8 cellular contexts compared by ENCODE assay signal in genomic region chr7:23471090-23471859, GRCh38. TPM values are rescaled to one million over a fixed set of nuclear protein-coding genes. Genes with fewer than 3 reads are reported as not detected.
DNase-seq lines count a peak whose midpoint lies in the region; ATAC-seq and TF ChIP-seq lines count a peak whose summit lies in the region.

No MANE protein-coding gene starts in this region.

- DNase-seq in EL: peak; percentile 73
- DNase-seq in H7: peak; percentile 92
- DNase-seq in NCI-H1105 (lab: John Stamatoyannopoulos, UW): peak; percentile 95
- peak; percentile 81 for DNase-seq in SW480 (ENCODE audit: low spot score)
- DNase-seq in endothelial cell (ENCODE audit: low spot score): peak; percentile 92
- DNase-seq in trophoblast cell: peak; percentile 70 to 82
- DNase-seq in cerebellum (ENCODE audit: low spot score): no peak

- peaks cover 2 to 3% of the 10 kb centered on the region in 2 experiments for H3K4me1 ChIP-seq in trophoblast cell (ENCODE audit: control insufficient read depth in 1 of 2, insufficient read depth in 2 of 2, low read length in 2 of 2)

- H3K27me3 Mint-ChIP-seq in endothelial cell (ENCODE audit: unreplicated experiment): peaks cover 27% of the 10 kb centered on the region

- H2AFZ ChIP-seq in trophoblast cell (ENCODE audit: insufficient read depth, low read length, poor library complexity): no peak overlapping the region

- peak overlapping the region; percentile 92 for H3K27ac ChIP-seq in trophoblast cell (ENCODE audit: low read depth, low read length)

- H3K27me3 ChIP-seq in H7 (ENCODE audit: control insufficient read depth, insufficient read depth, low read length) (no peaks in the 10 kb centered on the region), trophoblast cell (ENCODE audit: insufficient read depth, low read length) (no peaks in the 10 kb centered on the region)

- H3K27ac Mint-ChIP-seq in endothelial cell (ENCODE audit: unreplicated experiment): peak overlapping the region; percentile 100

- TF ChIP-seq CTCF in endothelial cell (IDR thresholded peaks at IDR 0.05; ENCODE audit: unreplicated experiment): no peak

- H3K9me3 ChIP-seq in trophoblast cell (ENCODE audit: insufficient read depth, low read depth, low read length): no peaks in the 10 kb centered on the region

- H3K4me3 Mint-ChIP-seq in endothelial cell (ENCODE audit: unreplicated experiment): peak overlapping the region; percentile 98

- peak overlapping the region; percentile 98 for H3K4me2 ChIP-seq in trophoblast cell (ENCODE audit: low read length)

- peaks cover 26% of the 10 kb centered on the region for H3K4me1 Mint-ChIP-seq in endothelial cell (ENCODE audit: unreplicated experiment)

- H3K4me3 ChIP-seq in H7 (ENCODE audit: insufficient read depth, low read depth, low read length) (peak overlapping the region; percentile 98), trophoblast cell (ENCODE audit: low read depth, low read length) (peak overlapping the region; percentile 54)

- H3K79me2 ChIP-seq in trophoblast cell (ENCODE audit: control insufficient read depth, insufficient read depth, low read length, poor library complexity): peaks cover 34% of the 10 kb centered on the region

- H3K9ac ChIP-seq in trophoblast cell (ENCODE audit: low read length): peak overlapping the region; percentile 44

- H3K18ac ChIP-seq in trophoblast cell (ENCODE audit: low read length): no peak overlapping the region

- no peak overlapping the region for H2BK12ac ChIP-seq in trophoblast cell (ENCODE audit: low read length)

- peaks cover 8% of the 10 kb centered on the region for H3K36me3 Mint-ChIP-seq in endothelial cell (ENCODE audit: low read depth, unreplicated experiment)

- H3K9me3 Mint-ChIP-seq in endothelial cell (ENCODE audit: unreplicated experiment): no peaks in the 10 kb centered on the region

- H3K79me1 ChIP-seq in trophoblast cell (ENCODE audit: low read length): peaks cover 50% of the 10 kb centered on the region

- H3K14ac ChIP-seq in trophoblast cell (ENCODE audit: low read length): peak overlapping the region; percentile 53

- no peaks in the 10 kb centered on the region for H3K36me3 ChIP-seq in H7 (replicated peaks; ENCODE audit: control insufficient read depth, insufficient read depth, low read length)
- no peaks in the 10 kb centered on the region for H3K36me3 ChIP-seq in trophoblast cell (ENCODE audit: control insufficient read depth in 1 of 2, insufficient read depth in 2 of 2, low read length in 2 of 2)

- H3K23ac ChIP-seq in trophoblast cell (ENCODE audit: low read length): no peak overlapping the region

- H4K8ac ChIP-seq in trophoblast cell (ENCODE audit: low read depth, low read length): peak overlapping the region; percentile 29

- H4K12ac ChIP-seq in trophoblast cell (ENCODE audit: low read depth, low read length): no peak overlapping the region

- H2AK5ac ChIP-seq in trophoblast cell (ENCODE audit: low read length): no peak overlapping the region

- peak overlapping the region; percentile 30 for H4K91ac ChIP-seq in trophoblast cell (ENCODE audit: low read depth, low read length)

- H3K4ac ChIP-seq in trophoblast cell (ENCODE audit: low read depth, low read length): peak overlapping the region; percentile 47

- ATAC-seq in HG03095 (IDR thresholded peaks at IDR 0.05; ENCODE audit: unreplicated experiment): no peak

- no CpG with 5 or more reads among the region's 45 CpGs for WGBS in trophoblast cell (ENCODE audit: extremely low coverage, insufficient coverage, insufficient read length)

- peak overlapping the region; percentile 69 for H2BK120ac ChIP-seq in trophoblast cell (ENCODE audit: insufficient read depth, low read length, poor library complexity)

- peak overlapping the region; percentile 90 for H2BK5ac ChIP-seq in trophoblast cell (ENCODE audit: low read depth, low read length, poor library complexity)

RNA-seq across cellular contexts. Expression of gene IGF2BP3, which starts 1.0 kb away (rescaled TPM):
- 75.6 and 108 TPM in 2 replicates for total RNA-seq in H7 (2014; rRNA removed; shearing (Covaris generic))
- total RNA-seq in endothelial cell (ENCODE audit: unreplicated experiment) (92.8 TPM), cerebellum (52.7 TPM)
- polyA plus RNA-seq in trophoblast cell (2013): 82.5 and 84.8 TPM in 2 replicates
